In genomic region chr3:61682671-61683408, GRCh38 we compare ENCODE assay signal across 13 cellular contexts.
DNase-seq lines count a peak whose midpoint lies in the region; ATAC-seq, FAIRE-seq and TF ChIP-seq lines count a peak whose summit lies in the region.
"Had no signal": no experiment of that assay in that cellular context is flagged by ENCODE, and none has a peak within 500 bp of the region (broad histone marks: within the 10 kb centered on the region; RNA-seq: fewer than 3 reads in every experiment).

No MANE protein-coding gene starts in this region.

- no peak for TF ChIP-seq POLR2A in GM12891 (IDR thresholded peaks at IDR 0.05; ENCODE audit: low read depth, low read length)

- no peak overlapping the region for H3K4me3 Mint-ChIP-seq in stimulated activated memory B cell treated with anti-CD40 and anti-IgM and Interleukin-4, amounts not matched to agents 10 μg/mL and 1 μg/mL and 100 μg/mL, for 72 hours
- H3K4me3 Mint-ChIP-seq: effector memory CD8-positive, alpha-beta T cell had no signal

- H3K4me1 ChIP-seq in BE2C, result no peaks in the 10 kb centered on the region

- no peak for TF ChIP-seq CTCF in BE2C (IDR thresholded peaks at IDR 0.05; ENCODE audit: low read depth, low read length)

- peak overlapping the region; percentile 17 for H3K27ac Mint-ChIP-seq in stimulated activated memory B cell treated with anti-CD40 and anti-IgM and Interleukin-4, amounts not matched to agents 10 μg/mL and 1 μg/mL and 100 μg/mL, for 72 hours
- H3K27ac Mint-ChIP-seq: effector memory CD8-positive, alpha-beta T cell had no signal

- ATAC-seq in stimulated activated memory B cell treated with anti-CD40 and anti-IgM and Interleukin-4, amounts not matched to agents 10 μg/mL and 1 μg/mL and 100 μg/mL, for 72 hours, result peak; percentile 46
- ATAC-seq: effector memory CD8-positive, alpha-beta T cell; K562 had no signal

- no peaks in the 10 kb centered on the region for H3K27me3 Mint-ChIP-seq in stimulated activated memory B cell treated with anti-CD40 and anti-IgM and Interleukin-4, amounts not matched to agents 10 μg/mL and 1 μg/mL and 100 μg/mL, for 72 hours
- H3K27me3 Mint-ChIP-seq: effector memory CD8-positive, alpha-beta T cell had no signal

- no peaks in the 10 kb centered on the region for H3K9me3 ChIP-seq in BE2C

- H3K36me3 Mint-ChIP-seq in stimulated activated memory B cell treated with anti-CD40 and anti-IgM and Interleukin-4, amounts not matched to agents 10 μg/mL and 1 μg/mL and 100 μg/mL, for 72 hours, result no peaks in the 10 kb centered on the region

- H3K9me3 Mint-ChIP-seq in stimulated activated memory B cell treated with anti-CD40 and anti-IgM and Interleukin-4, amounts not matched to agents 10 μg/mL and 1 μg/mL and 100 μg/mL, for 72 hours, result no peaks in the 10 kb centered on the region

- DNase-seq in GM12891 (ENCODE audit: insufficient read length, low spot score) (no peak), NCI-H69 (lab: John Stamatoyannopoulos, UW) (peak; percentile 97), fibroblast of gingiva (ENCODE audit: low read depth) (peak; percentile 91), BE2C (no peak), NAMALWA (ENCODE audit: low spot score) (no peak), islet precursor cell (no peak), medulla oblongata (ENCODE audit: extremely low spot score) (no peak)
- DNase-seq: activated naive CD4-positive, alpha-beta T cell treated with Interleukin-2 at 50 U/mL for 16 hours; effector memory CD8-positive, alpha-beta T cell; stimulated activated CD4-positive, alpha-beta T cell treated with anti-CD3 and anti-CD28 coated beads, Interleukin-12 subunit alpha, Interleukin-12 subunit beta, amount 100 ng/mL, for 4 hours; stimulated activated naive CD4-positive, alpha-beta T cell treated with Interleukin-2 at 50 U/mL for 16 hours had no signal

- no peaks in the 10 kb centered on the region; the same call in 1 of the 2 replicates for H3K27me3 ChIP-seq in BE2C

- peak; percentile 23 for FAIRE-seq in GM12891 (lab: Jason Lieb, UNC)
- FAIRE-seq: K562 had no signal

- H3K4me3 ChIP-seq in BE2C (ENCODE audit: low read depth, low read length), result no peak overlapping the region
- H3K4me3 ChIP-seq: K562 had no signal

- no peaks in the 10 kb centered on the region for H3K36me3 ChIP-seq in BE2C

- H3K4me1 Mint-ChIP-seq in stimulated activated memory B cell treated with anti-CD40 and anti-IgM and Interleukin-4, amounts not matched to agents 10 μg/mL and 1 μg/mL and 100 μg/mL, for 72 hours, result no peaks in the 10 kb centered on the region

TF ChIP-seq in GM12891, 5 proteins besides CTCF, POLR2A, EP300 and RAD21:
- TF ChIP-seq POLR2AphosphoS5 (IDR thresholded peaks at IDR 0.05; ENCODE audit: low read depth, low read length) (no peak), TAF1 (IDR thresholded peaks at IDR 0.05; ENCODE audit: low read depth, low read length) (no peak), PAX5 (IDR thresholded peaks at IDR 0.05; ENCODE audit: insufficient read depth, low read length, severe bottlenecking) (no peak), SPI1 (IDR thresholded peaks at IDR 0.05; ENCODE audit: low read depth, low read length) (no peak), POU2F2 (IDR thresholded peaks at IDR 0.05; ENCODE audit: low read depth, low read length) (no peak)

Comparison
In these comparisons a context has a peak if more than half of its experiments do, and no peak if none do; other contexts are left out.
1. DNase-seq: peak in NCI-H69 (single experiment) and fibroblast of gingiva (single experiment); none in GM12891 (single experiment), BE2C (single experiment), NAMALWA (single experiment), islet precursor cell (single experiment) and medulla oblongata (single experiment).